Comparison of ENCODE assay signal across 1 cellular context in the genomic region with DNA sequence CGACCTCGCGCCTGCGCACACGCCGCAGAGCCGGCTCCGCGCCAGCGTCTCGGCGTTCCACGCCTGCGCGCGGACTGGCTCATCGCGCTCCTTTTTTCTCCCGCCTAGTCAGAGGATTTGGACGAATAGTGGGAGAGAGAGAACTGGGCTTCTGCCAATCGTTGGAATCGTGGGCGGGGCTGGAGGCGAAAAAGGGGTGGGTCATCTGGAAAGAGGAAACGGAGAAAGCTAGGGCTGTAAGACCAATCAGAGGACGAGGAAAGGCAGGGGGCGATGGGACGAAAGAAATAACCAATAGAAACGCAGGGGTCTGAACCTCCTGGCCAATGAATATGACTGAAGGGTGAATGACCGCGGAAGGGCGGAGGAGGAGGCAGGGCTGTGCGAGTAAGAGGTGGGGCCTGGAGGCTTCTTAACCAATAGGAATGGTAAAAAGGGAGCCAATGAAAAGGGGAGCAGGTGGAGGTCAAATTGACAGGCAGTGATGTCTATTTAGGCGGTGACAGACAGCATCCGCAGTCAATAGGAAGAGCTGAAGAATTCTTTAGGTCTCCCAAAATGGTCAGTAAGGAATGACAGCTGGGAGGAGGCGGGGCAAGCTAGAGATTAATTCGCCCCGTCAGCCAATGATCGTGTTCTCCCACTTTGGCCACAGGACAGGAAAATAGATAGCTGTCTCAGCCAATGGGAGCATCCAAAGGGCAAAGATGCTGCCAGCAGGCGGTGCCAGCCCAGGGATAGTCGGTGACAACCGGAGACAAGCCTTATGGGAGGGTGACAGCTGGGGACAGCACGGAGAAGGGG.
TF ChIP-seq lines count a peak whose summit lies in the region.

A gene with protein sequence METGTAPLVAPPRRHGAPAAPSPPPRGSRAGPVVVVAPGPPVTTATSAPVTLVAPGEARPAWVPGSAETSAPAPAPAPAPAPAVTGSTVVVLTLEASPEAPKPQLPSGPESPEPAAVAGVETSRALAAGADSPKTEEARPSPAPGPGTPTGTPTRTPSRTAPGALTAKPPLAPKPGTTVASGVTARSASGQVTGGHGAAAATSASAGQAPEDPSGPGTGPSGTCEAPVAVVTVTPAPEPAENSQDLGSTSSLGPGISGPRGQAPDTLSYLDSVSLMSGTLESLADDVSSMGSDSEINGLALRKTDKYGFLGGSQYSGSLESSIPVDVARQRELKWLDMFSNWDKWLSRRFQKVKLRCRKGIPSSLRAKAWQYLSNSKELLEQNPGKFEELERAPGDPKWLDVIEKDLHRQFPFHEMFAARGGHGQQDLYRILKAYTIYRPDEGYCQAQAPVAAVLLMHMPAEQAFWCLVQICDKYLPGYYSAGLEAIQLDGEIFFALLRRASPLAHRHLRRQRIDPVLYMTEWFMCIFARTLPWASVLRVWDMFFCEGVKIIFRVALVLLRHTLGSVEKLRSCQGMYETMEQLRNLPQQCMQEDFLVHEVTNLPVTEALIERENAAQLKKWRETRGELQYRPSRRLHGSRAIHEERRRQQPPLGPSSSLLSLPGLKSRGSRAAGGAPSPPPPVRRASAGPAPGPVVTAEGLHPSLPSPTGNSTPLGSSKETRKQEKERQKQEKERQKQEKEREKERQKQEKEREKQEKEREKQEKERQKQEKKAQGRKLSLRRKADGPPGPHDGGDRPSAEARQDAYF (minus strand): TSS at position 51 of the 804 bp plus-strand sequence. CDS start 311 bp downstream, outside the sequence.

TF ChIP-seq in HepG2, 621 proteins besides CTCF, POLR2A, EP300 and RAD21 (continued from another document and continues in another):
- TF ChIP-seq, protein P1, sequence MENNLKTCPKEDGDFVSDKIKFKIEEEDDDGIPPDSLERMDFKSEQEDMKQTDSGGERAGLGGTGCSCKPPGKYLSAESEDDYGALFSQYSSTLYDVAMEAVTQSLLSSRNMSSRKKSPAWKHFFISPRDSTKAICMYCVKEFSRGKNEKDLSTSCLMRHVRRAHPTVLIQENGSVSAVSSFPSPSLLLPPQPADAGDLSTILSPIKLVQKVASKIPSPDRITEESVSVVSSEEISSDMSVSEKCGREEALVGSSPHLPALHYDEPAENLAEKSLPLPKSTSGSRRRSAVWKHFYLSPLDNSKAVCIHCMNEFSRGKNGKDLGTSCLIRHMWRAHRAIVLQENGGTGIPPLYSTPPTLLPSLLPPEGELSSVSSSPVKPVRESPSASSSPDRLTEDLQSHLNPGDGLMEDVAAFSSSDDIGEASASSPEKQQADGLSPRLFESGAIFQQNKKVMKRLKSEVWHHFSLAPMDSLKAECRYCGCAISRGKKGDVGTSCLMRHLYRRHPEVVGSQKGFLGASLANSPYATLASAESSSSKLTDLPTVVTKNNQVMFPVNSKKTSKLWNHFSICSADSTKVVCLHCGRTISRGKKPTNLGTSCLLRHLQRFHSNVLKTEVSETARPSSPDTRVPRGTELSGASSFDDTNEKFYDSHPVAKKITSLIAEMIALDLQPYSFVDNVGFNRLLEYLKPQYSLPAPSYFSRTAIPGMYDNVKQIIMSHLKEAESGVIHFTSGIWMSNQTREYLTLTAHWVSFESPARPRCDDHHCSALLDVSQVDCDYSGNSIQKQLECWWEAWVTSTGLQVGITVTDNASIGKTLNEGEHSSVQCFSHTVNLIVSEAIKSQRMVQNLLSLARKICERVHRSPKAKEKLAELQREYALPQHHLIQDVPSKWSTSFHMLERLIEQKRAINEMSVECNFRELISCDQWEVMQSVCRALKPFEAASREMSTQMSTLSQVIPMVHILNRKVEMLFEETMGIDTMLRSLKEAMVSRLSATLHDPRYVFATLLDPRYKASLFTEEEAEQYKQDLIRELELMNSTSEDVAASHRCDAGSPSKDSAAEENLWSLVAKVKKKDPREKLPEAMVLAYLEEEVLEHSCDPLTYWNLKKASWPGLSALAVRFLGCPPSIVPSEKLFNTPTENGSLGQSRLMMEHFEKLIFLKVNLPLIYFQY (CRISPR knock-in tag; IDR thresholded peaks at IDR 0.05; ENCODE audit: borderline replicate concordance) = no peak
- TF ChIP-seq ARHGAP35 (CRISPR knock-in tag; IDR thresholded peaks at IDR 0.05; ENCODE audit: borderline replicate concordance) (no peak), MAFK (conservative IDR thresholded peaks at IDR 0.05 in 1 of 2, IDR thresholded peaks at IDR 0.05 in 1 of 2; ENCODE audit: low read length in 2 of 2) (peak; percentile 44 to 79), ZNF24 (IDR thresholded peaks at IDR 0.05) (no peak), MIXL1 (CRISPR knock-in tag; IDR thresholded peaks at IDR 0.05) (peak; percentile 42; the same call in 1 of the 2 replicates), ZNF773 (CRISPR knock-in tag; IDR thresholded peaks at IDR 0.05; ENCODE audit: borderline replicate concordance) (no peak), ZNF143 (CRISPR knock-in tag; IDR thresholded peaks at IDR 0.05) (peak; percentile 74), REL (CRISPR knock-in tag; conservative IDR thresholded peaks at IDR 0.05) (no peak), PAX8 (CRISPR knock-in tag; IDR thresholded peaks at IDR 0.05; ENCODE audit: borderline replicate concordance) (no peak), CC2D1A (CRISPR knock-in tag; IDR thresholded peaks at IDR 0.05) (no peak), DMAP1 (CRISPR knock-in tag; IDR thresholded peaks at IDR 0.05) (no peak; the same call in 1 of the 2 replicates), DNMT1 (CRISPR knock-in tag; IDR thresholded peaks at IDR 0.05) (no peak), POLR2G (IDR thresholded peaks at IDR 0.05; ENCODE audit: low read depth, low read length) (peak; percentile 52; the same call in 1 of the 2 replicates), HOXA9 (CRISPR knock-in tag; IDR thresholded peaks at IDR 0.05; ENCODE audit: borderline replicate concordance) (peak; percentile 99), MIER3 (CRISPR knock-in tag; IDR thresholded peaks at IDR 0.05; ENCODE audit: borderline replicate concordance) (no peak; the same call in 1 of the 2 replicates), ISL2 (CRISPR knock-in tag; IDR thresholded peaks at IDR 0.05) (no peak), SMARCC2 (IDR thresholded peaks at IDR 0.05) (no peak), ATF7-NPFF (CRISPR knock-in tag; IDR thresholded peaks at IDR 0.05; ENCODE audit: low read depth) (no peak)
- TF ChIP-seq, protein P2, sequence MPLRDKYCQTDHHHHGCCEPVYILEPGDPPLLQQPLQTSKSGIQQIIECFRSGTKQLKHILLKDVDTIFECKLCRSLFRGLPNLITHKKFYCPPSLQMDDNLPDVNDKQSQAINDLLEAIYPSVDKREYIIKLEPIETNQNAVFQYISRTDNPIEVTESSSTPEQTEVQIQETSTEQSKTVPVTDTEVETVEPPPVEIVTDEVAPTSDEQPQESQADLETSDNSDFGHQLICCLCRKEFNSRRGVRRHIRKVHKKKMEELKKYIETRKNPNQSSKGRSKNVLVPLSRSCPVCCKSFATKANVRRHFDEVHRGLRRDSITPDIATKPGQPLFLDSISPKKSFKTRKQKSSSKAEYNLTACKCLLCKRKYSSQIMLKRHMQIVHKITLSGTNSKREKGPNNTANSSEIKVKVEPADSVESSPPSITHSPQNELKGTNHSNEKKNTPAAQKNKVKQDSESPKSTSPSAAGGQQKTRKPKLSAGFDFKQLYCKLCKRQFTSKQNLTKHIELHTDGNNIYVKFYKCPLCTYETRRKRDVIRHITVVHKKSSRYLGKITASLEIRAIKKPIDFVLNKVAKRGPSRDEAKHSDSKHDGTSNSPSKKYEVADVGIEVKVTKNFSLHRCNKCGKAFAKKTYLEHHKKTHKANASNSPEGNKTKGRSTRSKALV (CRISPR knock-in tag; IDR thresholded peaks at IDR 0.05) = no peak
- TF ChIP-seq, protein P3, sequence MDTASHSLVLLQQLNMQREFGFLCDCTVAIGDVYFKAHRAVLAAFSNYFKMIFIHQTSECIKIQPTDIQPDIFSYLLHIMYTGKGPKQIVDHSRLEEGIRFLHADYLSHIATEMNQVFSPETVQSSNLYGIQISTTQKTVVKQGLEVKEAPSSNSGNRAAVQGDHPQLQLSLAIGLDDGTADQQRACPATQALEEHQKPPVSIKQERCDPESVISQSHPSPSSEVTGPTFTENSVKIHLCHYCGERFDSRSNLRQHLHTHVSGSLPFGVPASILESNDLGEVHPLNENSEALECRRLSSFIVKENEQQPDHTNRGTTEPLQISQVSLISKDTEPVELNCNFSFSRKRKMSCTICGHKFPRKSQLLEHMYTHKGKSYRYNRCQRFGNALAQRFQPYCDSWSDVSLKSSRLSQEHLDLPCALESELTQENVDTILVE (CRISPR knock-in tag; IDR thresholded peaks at IDR 0.05) = peak; percentile 86; the same call in 1 of the 2 replicates
- TF ChIP-seq, protein P4, sequence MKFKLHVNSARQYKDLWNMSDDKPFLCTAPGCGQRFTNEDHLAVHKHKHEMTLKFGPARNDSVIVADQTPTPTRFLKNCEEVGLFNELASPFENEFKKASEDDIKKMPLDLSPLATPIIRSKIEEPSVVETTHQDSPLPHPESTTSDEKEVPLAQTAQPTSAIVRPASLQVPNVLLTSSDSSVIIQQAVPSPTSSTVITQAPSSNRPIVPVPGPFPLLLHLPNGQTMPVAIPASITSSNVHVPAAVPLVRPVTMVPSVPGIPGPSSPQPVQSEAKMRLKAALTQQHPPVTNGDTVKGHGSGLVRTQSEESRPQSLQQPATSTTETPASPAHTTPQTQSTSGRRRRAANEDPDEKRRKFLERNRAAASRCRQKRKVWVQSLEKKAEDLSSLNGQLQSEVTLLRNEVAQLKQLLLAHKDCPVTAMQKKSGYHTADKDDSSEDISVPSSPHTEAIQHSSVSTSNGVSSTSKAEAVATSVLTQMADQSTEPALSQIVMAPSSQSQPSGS (CRISPR knock-in tag; IDR thresholded peaks at IDR 0.05) = no peak; the same call in 1 of the 2 replicates
- TF ChIP-seq, protein P5, sequence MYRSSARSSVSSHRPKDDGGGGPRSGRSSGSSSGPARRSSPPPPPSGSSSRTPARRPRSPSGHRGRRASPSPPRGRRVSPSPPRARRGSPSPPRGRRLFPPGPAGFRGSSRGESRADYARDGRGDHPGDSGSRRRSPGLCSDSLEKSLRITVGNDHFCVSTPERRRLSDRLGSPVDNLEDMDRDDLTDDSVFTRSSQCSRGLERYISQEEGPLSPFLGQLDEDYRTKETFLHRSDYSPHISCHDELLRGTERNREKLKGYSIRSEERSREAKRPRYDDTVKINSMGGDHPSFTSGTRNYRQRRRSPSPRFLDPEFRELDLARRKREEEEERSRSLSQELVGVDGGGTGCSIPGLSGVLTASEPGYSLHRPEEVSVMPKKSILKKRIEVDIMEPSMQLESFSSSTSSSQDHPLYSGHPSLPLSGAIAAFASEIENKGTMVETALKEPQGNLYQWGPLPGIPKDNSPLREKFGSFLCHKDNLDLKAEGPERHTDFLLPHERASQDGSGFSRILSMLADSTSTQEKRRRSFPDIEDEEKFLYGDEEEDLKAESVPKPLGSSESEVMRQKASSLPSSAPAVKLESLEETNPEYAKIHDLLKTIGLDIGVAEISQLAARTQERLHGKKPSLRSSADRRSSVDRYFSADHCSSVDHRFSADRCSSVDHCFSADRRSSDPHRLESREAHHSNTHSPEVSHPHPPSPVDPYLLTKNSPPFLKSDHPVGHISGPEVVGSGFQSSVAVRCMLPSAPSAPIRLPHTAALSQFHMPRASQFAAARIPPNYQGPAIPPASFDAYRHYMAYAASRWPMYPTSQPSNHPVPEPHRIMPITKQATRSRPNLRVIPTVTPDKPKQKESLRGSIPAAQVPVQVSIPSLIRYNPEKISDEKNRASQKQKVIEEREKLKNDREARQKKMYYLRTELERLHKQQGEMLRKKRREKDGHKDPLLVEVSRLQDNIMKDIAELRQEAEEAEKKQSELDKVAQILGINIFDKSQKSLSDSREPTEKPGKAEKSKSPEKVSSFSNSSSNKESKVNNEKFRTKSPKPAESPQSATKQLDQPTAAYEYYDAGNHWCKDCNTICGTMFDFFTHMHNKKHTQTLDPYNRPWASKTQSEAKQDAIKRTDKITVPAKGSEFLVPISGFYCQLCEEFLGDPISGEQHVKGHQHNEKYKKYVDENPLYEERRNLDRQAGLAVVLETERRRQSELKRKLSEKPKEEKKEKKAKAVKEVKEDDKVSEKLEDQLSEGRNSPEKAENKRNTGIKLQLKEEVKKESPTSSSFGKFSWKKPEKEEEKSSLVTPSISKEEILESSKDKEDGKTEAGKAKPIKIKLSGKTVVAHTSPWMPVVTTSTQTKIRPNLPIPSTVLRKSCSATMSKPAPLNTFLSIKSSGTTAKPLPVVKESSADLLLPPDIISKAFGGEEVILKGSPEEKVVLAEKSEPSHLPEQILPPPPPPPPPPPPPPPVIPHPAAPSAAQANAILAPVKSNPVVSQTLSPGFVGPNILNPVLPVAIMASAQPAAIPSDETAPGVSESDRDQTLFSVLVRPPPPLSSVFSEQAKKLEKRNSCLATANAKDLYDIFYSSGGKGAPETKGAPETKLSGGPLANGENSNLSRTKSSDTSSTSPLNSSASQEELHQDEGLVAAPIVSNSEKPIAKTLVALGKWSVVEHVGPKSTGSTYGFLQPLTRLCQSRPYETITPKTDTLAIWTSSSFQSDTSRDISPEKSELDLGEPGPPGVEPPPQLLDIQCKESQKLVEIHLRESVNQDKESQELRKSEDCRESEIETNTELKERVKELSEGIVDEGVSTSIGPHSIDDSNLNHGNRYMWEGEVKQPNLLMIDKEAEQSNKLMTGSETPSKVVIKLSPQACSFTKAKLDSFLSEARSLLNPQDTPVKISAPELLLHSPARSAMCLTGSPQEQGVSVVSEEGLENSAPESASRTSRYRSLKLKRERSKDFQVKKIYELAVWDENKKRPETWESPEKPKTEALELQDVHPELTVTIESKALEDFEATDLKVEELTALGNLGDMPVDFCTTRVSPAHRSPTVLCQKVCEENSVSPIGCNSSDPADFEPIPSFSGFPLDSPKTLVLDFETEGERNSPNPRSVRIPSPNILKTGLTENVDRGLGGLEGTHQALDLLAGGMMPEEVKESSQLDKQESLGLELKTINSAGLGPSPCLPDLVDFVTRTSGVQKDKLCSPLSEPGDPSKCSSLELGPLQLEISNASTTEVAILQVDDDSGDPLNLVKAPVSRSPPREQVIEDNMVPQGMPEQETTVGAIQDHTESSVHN (CRISPR knock-in tag; IDR thresholded peaks at IDR 0.05) = no peak
- TF ChIP-seq, protein P6, sequence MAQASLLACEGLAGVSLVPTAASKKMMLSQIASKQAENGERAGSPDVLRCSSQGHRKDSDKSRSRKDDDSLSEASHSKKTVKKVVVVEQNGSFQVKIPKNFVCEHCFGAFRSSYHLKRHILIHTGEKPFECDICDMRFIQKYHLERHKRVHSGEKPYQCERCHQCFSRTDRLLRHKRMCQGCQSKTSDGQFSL (CRISPR knock-in tag; IDR thresholded peaks at IDR 0.05) = no peak
- TF ChIP-seq, protein P7, sequence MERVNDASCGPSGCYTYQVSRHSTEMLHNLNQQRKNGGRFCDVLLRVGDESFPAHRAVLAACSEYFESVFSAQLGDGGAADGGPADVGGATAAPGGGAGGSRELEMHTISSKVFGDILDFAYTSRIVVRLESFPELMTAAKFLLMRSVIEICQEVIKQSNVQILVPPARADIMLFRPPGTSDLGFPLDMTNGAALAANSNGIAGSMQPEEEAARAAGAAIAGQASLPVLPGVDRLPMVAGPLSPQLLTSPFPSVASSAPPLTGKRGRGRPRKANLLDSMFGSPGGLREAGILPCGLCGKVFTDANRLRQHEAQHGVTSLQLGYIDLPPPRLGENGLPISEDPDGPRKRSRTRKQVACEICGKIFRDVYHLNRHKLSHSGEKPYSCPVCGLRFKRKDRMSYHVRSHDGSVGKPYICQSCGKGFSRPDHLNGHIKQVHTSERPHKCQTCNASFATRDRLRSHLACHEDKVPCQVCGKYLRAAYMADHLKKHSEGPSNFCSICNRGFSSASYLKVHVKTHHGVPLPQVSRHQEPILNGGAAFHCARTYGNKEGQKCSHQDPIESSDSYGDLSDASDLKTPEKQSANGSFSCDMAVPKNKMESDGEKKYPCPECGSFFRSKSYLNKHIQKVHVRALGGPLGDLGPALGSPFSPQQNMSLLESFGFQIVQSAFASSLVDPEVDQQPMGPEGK (CRISPR knock-in tag; IDR thresholded peaks at IDR 0.05) = peak; percentile 75
- TF ChIP-seq, protein P8, sequence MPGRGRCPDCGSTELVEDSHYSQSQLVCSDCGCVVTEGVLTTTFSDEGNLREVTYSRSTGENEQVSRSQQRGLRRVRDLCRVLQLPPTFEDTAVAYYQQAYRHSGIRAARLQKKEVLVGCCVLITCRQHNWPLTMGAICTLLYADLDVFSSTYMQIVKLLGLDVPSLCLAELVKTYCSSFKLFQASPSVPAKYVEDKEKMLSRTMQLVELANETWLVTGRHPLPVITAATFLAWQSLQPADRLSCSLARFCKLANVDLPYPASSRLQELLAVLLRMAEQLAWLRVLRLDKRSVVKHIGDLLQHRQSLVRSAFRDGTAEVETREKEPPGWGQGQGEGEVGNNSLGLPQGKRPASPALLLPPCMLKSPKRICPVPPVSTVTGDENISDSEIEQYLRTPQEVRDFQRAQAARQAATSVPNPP (CRISPR knock-in tag; IDR thresholded peaks at IDR 0.05) = no peak
